ENCODE assay signal across 28 cellular contexts in genomic region chr3:107112356-107112755, GRCh38.
"Had no signal": no experiment of that assay in that cellular context is flagged by ENCODE, and none has a peak within 500 bp of the region (broad histone marks: within the 10 kb centered on the region; RNA-seq: fewer than 3 reads in every experiment).

No MANE protein-coding gene starts in this region.

- ATAC-seq: activated CD8-positive, alpha-beta T cell treated with anti-CD3 and anti-CD28 coated beads for 36 hours; activated T-cell treated with anti-CD3 and anti-CD28 coated beads, Interleukin-2, amount 50 U/mL, for 72 hours; activated T-helper 17 cell treated with anti-CD3 and anti-CD28 coated beads, Interleukin-2, amount 50 U/mL, for 72 hours; Right ventricle myocardium inferior had no signal

- FAIRE-seq: RCC 7860, TTC549 had no signal

- DNase-seq: activated CD4-positive, alpha-beta T cell treated with anti-CD3 and anti-CD28 coated beads, Interleukin-2, amount 10 ng/mL, durations not matched to agents 24 days and 14 days; activated CD4-positive, alpha-beta T cell treated with anti-CD3 and anti-CD28 coated beads, Interleukin-2, amount 50 U/mL, for 4 hours; activated CD8-positive, alpha-beta T cell treated with anti-CD3 and anti-CD28 coated beads for 36 hours; activated effector memory CD4-positive, alpha-beta T cell treated with anti-CD3 and anti-CD28 coated beads, Interleukin-2, amount 50 U/mL, for 16 hours; activated naive CD4-positive, alpha-beta T cell; activated naive CD4-positive, alpha-beta T cell treated with anti-CD3 and anti-CD28 coated beads, Interleukin-2, amount 50 U/mL, for 16 hours; activated naive CD8-positive, alpha-beta T cell treated with anti-CD3 and anti-CD28 coated beads for 36 hours; activated T-cell treated with anti-CD3 and anti-CD28 coated beads, Interleukin-2, amount 50 U/mL, for 1 hour; activated T-cell treated with anti-CD3 and anti-CD28 coated beads, Interleukin-2, amount 50 U/mL, for 72 hours; amygdala; Karpas-422; NCI-H1048; NCI-H1105 treated with DMSO at 0.1 percent for 48 hours; NCI-H1436; NCI-H1694; NCI-H1930; NCI-H2081 treated with DMSO at 0.1 percent for 48 hours; NCI-H226; NCI-H446 treated with DMSO at 0.1 percent for 48 hours; NCI-H524; PC-9 had no signal

- H3K27ac ChIP-seq: ascending aorta, cardiac muscle cell, PC-9, RWPE1 had no signal

- H3K4me3 ChIP-seq: ascending aorta, cardiac muscle cell, PC-9 had no signal

- H3K9me3 ChIP-seq: ascending aorta had no signal

- H3K4me1 ChIP-seq: ascending aorta had no signal

- H2AFZ ChIP-seq: PC-9 had no signal

- H3K36me3 ChIP-seq: ascending aorta, cardiac muscle cell had no signal

- H3K27me3 ChIP-seq: ascending aorta, cardiac muscle cell had no signal

- H3K4me2 ChIP-seq: PC-9 had no signal
